22 cellular contexts compared by ENCODE assay signal in the genomic region with DNA sequence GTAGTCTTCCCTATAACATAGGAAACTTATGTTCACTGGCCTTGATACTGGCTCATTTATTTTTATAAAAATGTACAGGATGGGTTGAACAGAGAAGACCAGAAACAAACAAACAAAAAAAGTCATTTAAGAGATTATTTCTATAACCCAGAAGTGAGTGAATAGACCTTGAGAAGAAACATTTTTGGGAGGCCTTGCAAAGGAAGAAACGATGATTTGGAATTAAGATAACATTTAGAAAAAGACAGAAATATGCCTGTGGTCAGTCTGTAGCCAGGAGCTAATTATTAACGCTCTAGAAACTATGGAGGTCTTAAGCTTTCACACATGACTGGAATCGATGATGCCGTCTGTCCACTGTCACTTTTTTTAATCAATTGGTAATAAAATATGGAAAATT.
DNase-seq lines count a peak whose midpoint lies in the region; ATAC-seq, FAIRE-seq and TF ChIP-seq lines count a peak whose summit lies in the region.
"Had no signal": no experiment of that assay in that cellular context is flagged by ENCODE, and none has a peak within 500 bp of the region (broad histone marks: within the 10 kb centered on the region; RNA-seq: fewer than 3 reads in every experiment).

No MANE protein-coding gene starts in this region.

- H3K27me3 ChIP-seq in endothelial cell of umbilical vein (ENCODE audit: control insufficient read depth in 2 of 2, insufficient read depth in 2 of 2, low read length in 2 of 2) (no peaks in the 10 kb centered on the region), osteoblast (ENCODE audit: insufficient read depth, low read length) (no peaks in the 10 kb centered on the region)
- H3K27me3 ChIP-seq: BLaER1 treated with 17β-estradiol and CSF1 and Interleukin-3, amounts not matched to agents 10 nM and 100 nM had no signal

- H3K9me1 ChIP-seq in endothelial cell of umbilical vein (replicated peaks; ENCODE audit: control insufficient read depth, extremely low read depth, insufficient read depth, low read length), result no peaks in the 10 kb centered on the region

- H3K4me3 ChIP-seq in endothelial cell of umbilical vein (replicated peaks in 1 of 3; ENCODE audit: insufficient read depth in 1 of 3, low read depth in 1 of 3, low read length in 3 of 3) (no peak overlapping the region), osteoblast (ENCODE audit: insufficient read depth, low read length) (no peak overlapping the region)
- H3K4me3 ChIP-seq: BLaER1 treated with 17β-estradiol and CSF1 and Interleukin-3, amounts not matched to agents 10 nM and 100 nM; PC-9; SK-N-MC had no signal

- dilution Hi-C loops in endothelial cell of umbilical vein (cut with MboI; ENCODE audit: extremely low pct_ligation_motif_present, low sequenced_read_pairs), result no loop called here

- H3K9me3 Mint-ChIP-seq in activated CD4-positive, alpha-beta memory T cell treated with anti-CD3 and anti-CD28 coated beads, Interleukin-2, amount 10 ng/mL, durations not matched to agents 7 days and 5 days, result no peaks in the 10 kb centered on the region
- H3K9me3 Mint-ChIP-seq: CD8-positive, alpha-beta T cell; H9 had no signal

- H3K27me3 Mint-ChIP-seq in activated CD4-positive, alpha-beta memory T cell treated with anti-CD3 and anti-CD28 coated beads, Interleukin-2, amount 10 ng/mL, durations not matched to agents 7 days and 5 days, result no peaks in the 10 kb centered on the region

- no peaks in the 10 kb centered on the region for H3K4me1 Mint-ChIP-seq in activated CD4-positive, alpha-beta memory T cell treated with anti-CD3 and anti-CD28 coated beads, Interleukin-2, amount 10 ng/mL, durations not matched to agents 7 days and 5 days

- CTCF ChIA-PET in RWPE1 (lab: Yijun Ruan, JAX), result no interaction called here
- CTCF ChIA-PET in endothelial cell of umbilical vein (lab: Charles Lee), result no interaction called here
- CTCF ChIA-PET in activated CD4-positive, alpha-beta memory T cell treated with anti-CD3 and anti-CD28 coated beads, Interleukin-2, amount 10 ng/mL, durations not matched to agents 7 days and 5 days (lab: Charles Lee), result no interaction called here

- H3K9me3 ChIP-seq in endothelial cell of umbilical vein (replicated peaks; ENCODE audit: control insufficient read depth, insufficient read depth, low read length) (no peaks in the 10 kb centered on the region), osteoblast (ENCODE audit: low read depth, low read length) (no peaks in the 10 kb centered on the region)
- H3K9me3 ChIP-seq: BLaER1 treated with 17β-estradiol and CSF1 and Interleukin-3, amounts not matched to agents 10 nM and 100 nM had no signal

- H3K36me3 Mint-ChIP-seq in activated CD4-positive, alpha-beta memory T cell treated with anti-CD3 and anti-CD28 coated beads, Interleukin-2, amount 10 ng/mL, durations not matched to agents 7 days and 5 days (ENCODE audit: low read depth), result no peaks in the 10 kb centered on the region
- H3K36me3 Mint-ChIP-seq: CD8-positive, alpha-beta T cell had no signal

- POLR2A ChIA-PET in RWPE1 (lab: Yijun Ruan, JAX; ENCODE audit: low non-redundant PET) (no interaction called here), endothelial cell of umbilical vein (lab: Charles Lee) (no interaction called here)
- POLR2A ChIA-PET in activated CD4-positive, alpha-beta memory T cell treated with anti-CD3 and anti-CD28 coated beads, Interleukin-2, amount 10 ng/mL, durations not matched to agents 7 days and 5 days (lab: Charles Lee), result no interaction called here

- H3K9ac ChIP-seq in endothelial cell of umbilical vein (replicated peaks; ENCODE audit: extremely low read depth, insufficient read depth, low read length), result no peak overlapping the region
- H3K9ac ChIP-seq: BLaER1 treated with 17β-estradiol and CSF1 and Interleukin-3, amounts not matched to agents 10 nM and 100 nM had no signal

- ATAC-seq in left ventricle myocardium superior, result no peak
- ATAC-seq: CD8-positive, alpha-beta T cell; Right ventricle myocardium inferior had no signal

- H3K79me2 ChIP-seq in endothelial cell of umbilical vein (ENCODE audit: control insufficient read depth, insufficient read depth, low read length) (no peaks in the 10 kb centered on the region), osteoblast (ENCODE audit: insufficient read depth, low read length) (no peaks in the 10 kb centered on the region)

- no peak for TF ChIP-seq CTCF in RWPE1 (conservative IDR thresholded peaks at IDR 0.05; ENCODE audit: low read depth)
- TF ChIP-seq CTCF in endothelial cell of umbilical vein (IDR thresholded peaks at IDR 0.05; ENCODE audit: extremely low read depth in 1 of 2, insufficient read depth in 1 of 2, low read depth in 1 of 2, low read length in 2 of 2), result no peak
- TF ChIP-seq CTCF in osteoblast (IDR thresholded peaks at IDR 0.05; ENCODE audit: extremely low read depth, low read depth, low read length), result no peak

- TF ChIP-seq POLR2A in endothelial cell of umbilical vein (IDR thresholded peaks at IDR 0.05; ENCODE audit: low read depth, low read length), result no peak

- FAIRE-seq in endothelial cell of umbilical vein (lab: Jason Lieb, UNC), result no peak
- no peak for FAIRE-seq in GM19239 (lab: Jason Lieb, UNC)
- FAIRE-seq: A204.1 had no signal

- intact Hi-C loops in endothelial cell of umbilical vein (cut with micrococcal nuclease), result no loop called here
- intact Hi-C loops in left ventricle myocardium superior (cut with micrococcal nuclease), result no loop called here

- H3K4me2 ChIP-seq in endothelial cell of umbilical vein (ENCODE audit: insufficient read depth, low read length) (no peak overlapping the region), osteoblast (ENCODE audit: insufficient read depth, low read length) (peak overlapping the region; percentile 8)
- H3K4me2 ChIP-seq: BLaER1 treated with 17β-estradiol and CSF1 and Interleukin-3, amounts not matched to agents 10 nM and 100 nM; PC-9 had no signal

- H3K27ac ChIP-seq in RWPE1 (peak overlapping the region; percentile 88), endothelial cell of umbilical vein (ENCODE audit: insufficient read depth, low read depth, low read length) (peak overlapping the region; percentile 50), osteoblast (ENCODE audit: low read depth, low read length) (peak overlapping the region; percentile 50)
- H3K27ac ChIP-seq: BLaER1 treated with 17β-estradiol and CSF1 and Interleukin-3, amounts not matched to agents 10 nM and 100 nM; HL-60; PC-9; SK-N-MC had no signal

- H4K20me1 ChIP-seq in endothelial cell of umbilical vein (replicated peaks; ENCODE audit: control insufficient read depth, extremely low read depth, insufficient read depth, low read length) (no peaks in the 10 kb centered on the region), osteoblast (ENCODE audit: insufficient read depth, low read length) (no peaks in the 10 kb centered on the region)
- H4K20me1 ChIP-seq: BLaER1 treated with 17β-estradiol and CSF1 and Interleukin-3, amounts not matched to agents 10 nM and 100 nM had no signal

- H3K36me3 ChIP-seq in endothelial cell of umbilical vein (ENCODE audit: control insufficient read depth in 2 of 2, extremely low read depth in 1 of 2, insufficient read depth in 2 of 2, low read length in 2 of 2), result no peaks in the 10 kb centered on the region
- H3K36me3 ChIP-seq in osteoblast (ENCODE audit: insufficient read depth, low read length), result no peaks in the 10 kb centered on the region
- H3K36me3 ChIP-seq: BLaER1 treated with 17β-estradiol and CSF1 and Interleukin-3, amounts not matched to agents 10 nM and 100 nM had no signal

- H2AFZ ChIP-seq in endothelial cell of umbilical vein (ENCODE audit: low read depth, low read length) (peak overlapping the region; percentile 42), osteoblast (ENCODE audit: low read length) (no peak overlapping the region)
- H2AFZ ChIP-seq: PC-9 had no signal

- BruUV-seq in endothelial cell of umbilical vein (replicated peaks; lab: Mats Ljungman, UMichigan), result no TSS peak

- H3K4me1 ChIP-seq in endothelial cell of umbilical vein (ENCODE audit: control insufficient read depth, extremely low read depth, insufficient read depth, low read length) (peaks cover 9% of the 10 kb centered on the region), osteoblast (ENCODE audit: insufficient read depth, low read length) (peaks cover 37% of the 10 kb centered on the region)
- H3K4me1 ChIP-seq: BLaER1 treated with 17β-estradiol and CSF1 and Interleukin-3, amounts not matched to agents 10 nM and 100 nM had no signal

- no peak overlapping the region for H3K27ac Mint-ChIP-seq in activated CD4-positive, alpha-beta memory T cell treated with anti-CD3 and anti-CD28 coated beads, Interleukin-2, amount 10 ng/mL, durations not matched to agents 7 days and 5 days
- H3K27ac Mint-ChIP-seq: CD8-positive, alpha-beta T cell; H9 had no signal

- no peak overlapping the region for H3K4me3 Mint-ChIP-seq in activated CD4-positive, alpha-beta memory T cell treated with anti-CD3 and anti-CD28 coated beads, Interleukin-2, amount 10 ng/mL, durations not matched to agents 7 days and 5 days
- H3K4me3 Mint-ChIP-seq: CD8-positive, alpha-beta T cell; H9 had no signal

- peak; percentile 62 for DNase-seq in EH (ENCODE audit: low read depth)
- DNase-seq in RWPE1 (ENCODE audit: low spot score), result no peak
- DNase-seq in endothelial cell of umbilical vein (ENCODE audit: low read depth, low spot score), result no peak
- DNase-seq in osteoblast (ENCODE audit: insufficient read length, low spot score, missing footprints), result no peak
- DNase-seq in AML-193 (lab: John Stamatoyannopoulos, UW), result no peak
- no peak for DNase-seq in left ventricle myocardium superior
- DNase-seq in activated CD4-positive, alpha-beta memory T cell treated with anti-CD3 and anti-CD28 coated beads, Interleukin-2, amount 10 ng/mL, durations not matched to agents 7 days and 5 days, result no peak
- DNase-seq in GM19239 (ENCODE audit: insufficient read length, low spot score), result no peak
- DNase-seq: CD8-positive, alpha-beta T cell; DMS53; H9; NCI-H1417 treated with DMSO at 0.1 percent for 48 hours; NCI-H187 treated with DMSO at 0.1 percent for 48 hours; NCI-H2227 treated with DMSO at 0.1 percent for 48 hours; NCI-H510A treated with DMSO at 0.1 percent for 48 hours; NCI-H82 had no signal

TF ChIP-seq in endothelial cell of umbilical vein, 7 proteins besides CTCF, POLR2A, EP300 and RAD21:
- no peak for TF ChIP-seq EZH2 (IDR thresholded peaks at IDR 0.05; ENCODE audit: borderline replicate concordance, low read depth, low read length, severe bottlenecking)
- no peak for TF ChIP-seq FOS (IDR thresholded peaks at IDR 0.05; ENCODE audit: borderline replicate concordance, insufficient read depth, low read length)
- TF ChIP-seq MYC (IDR thresholded peaks at IDR 0.05; ENCODE audit: low read depth, low read length), result no peak
- TF ChIP-seq JUN (IDR thresholded peaks at IDR 0.05; ENCODE audit: borderline replicate concordance, insufficient read depth, insufficient read length, low read depth), result no peak
- no peak for TF ChIP-seq POLR2AphosphoS5 (IDR thresholded peaks at IDR 0.05; ENCODE audit: insufficient read depth, low read depth, low read length)
